1 cellular context compared by ENCODE assay signal in the genomic region with DNA sequence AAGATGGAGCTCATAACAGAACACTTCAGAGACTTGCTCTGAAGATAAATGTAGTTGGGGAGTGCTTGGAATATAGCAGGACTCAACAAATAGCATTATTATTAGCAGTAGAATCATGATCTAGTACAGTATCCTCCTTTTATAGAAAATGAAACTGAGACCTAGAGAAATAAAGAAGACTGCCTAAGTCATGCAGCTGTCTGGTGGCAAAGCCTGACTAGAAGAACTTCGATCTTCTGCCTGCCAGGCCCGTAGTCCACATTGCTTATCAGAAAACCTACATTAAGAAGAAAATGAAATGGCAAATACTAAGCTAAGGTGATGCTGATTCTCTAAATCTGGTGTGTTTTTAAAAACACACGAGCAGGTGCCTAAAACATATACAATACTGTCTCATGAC.
TF ChIP-seq lines count a peak whose summit lies in the region.

No MANE protein-coding gene starts in this region.

TF ChIP-seq in GM12878, 131 proteins besides CTCF, POLR2A, EP300 and RAD21:
- TF ChIP-seq, protein P1, sequence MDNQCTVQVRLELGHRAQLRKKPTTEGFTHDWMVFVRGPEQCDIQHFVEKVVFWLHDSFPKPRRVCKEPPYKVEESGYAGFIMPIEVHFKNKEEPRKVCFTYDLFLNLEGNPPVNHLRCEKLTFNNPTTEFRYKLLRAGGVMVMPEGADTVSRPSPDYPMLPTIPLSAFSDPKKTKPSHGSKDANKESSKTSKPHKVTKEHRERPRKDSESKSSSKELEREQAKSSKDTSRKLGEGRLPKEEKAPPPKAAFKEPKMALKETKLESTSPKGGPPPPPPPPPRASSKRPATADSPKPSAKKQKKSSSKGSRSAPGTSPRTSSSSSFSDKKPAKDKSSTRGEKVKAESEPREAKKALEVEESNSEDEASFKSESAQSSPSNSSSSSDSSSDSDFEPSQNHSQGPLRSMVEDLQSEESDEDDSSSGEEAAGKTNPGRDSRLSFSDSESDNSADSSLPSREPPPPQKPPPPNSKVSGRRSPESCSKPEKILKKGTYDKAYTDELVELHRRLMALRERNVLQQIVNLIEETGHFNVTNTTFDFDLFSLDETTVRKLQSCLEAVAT (IDR thresholded peaks at IDR 0.05): peak; percentile 73
- TF ChIP-seq RELA (IDR thresholded peaks at IDR 0.05; ENCODE audit: borderline replicate concordance, partially characterized antibody) (no peak), BACH1 (IDR thresholded peaks at IDR 0.05; ENCODE audit: borderline replicate concordance) (no peak), SUPT20H (IDR thresholded peaks at IDR 0.05; ENCODE audit: borderline replicate concordance, control insufficient read depth, low read depth, low read length) (no peak), MTA2 (IDR thresholded peaks at IDR 0.05; ENCODE audit: low read depth) (no peak), YY1 (IDR thresholded peaks at IDR 0.05; ENCODE audit: low read depth, low read length) (no peak), CHD4 (IDR thresholded peaks at IDR 0.05) (no peak), TBL1XR1 (IDR thresholded peaks at IDR 0.05; ENCODE audit: low read depth, low read length) (no peak), ZBED1 (IDR thresholded peaks at IDR 0.05; ENCODE audit: borderline replicate concordance) (0 out of 2 replicates have a peak, but pooled peaks have one; percentile 38)
- TF ChIP-seq, protein P2, sequence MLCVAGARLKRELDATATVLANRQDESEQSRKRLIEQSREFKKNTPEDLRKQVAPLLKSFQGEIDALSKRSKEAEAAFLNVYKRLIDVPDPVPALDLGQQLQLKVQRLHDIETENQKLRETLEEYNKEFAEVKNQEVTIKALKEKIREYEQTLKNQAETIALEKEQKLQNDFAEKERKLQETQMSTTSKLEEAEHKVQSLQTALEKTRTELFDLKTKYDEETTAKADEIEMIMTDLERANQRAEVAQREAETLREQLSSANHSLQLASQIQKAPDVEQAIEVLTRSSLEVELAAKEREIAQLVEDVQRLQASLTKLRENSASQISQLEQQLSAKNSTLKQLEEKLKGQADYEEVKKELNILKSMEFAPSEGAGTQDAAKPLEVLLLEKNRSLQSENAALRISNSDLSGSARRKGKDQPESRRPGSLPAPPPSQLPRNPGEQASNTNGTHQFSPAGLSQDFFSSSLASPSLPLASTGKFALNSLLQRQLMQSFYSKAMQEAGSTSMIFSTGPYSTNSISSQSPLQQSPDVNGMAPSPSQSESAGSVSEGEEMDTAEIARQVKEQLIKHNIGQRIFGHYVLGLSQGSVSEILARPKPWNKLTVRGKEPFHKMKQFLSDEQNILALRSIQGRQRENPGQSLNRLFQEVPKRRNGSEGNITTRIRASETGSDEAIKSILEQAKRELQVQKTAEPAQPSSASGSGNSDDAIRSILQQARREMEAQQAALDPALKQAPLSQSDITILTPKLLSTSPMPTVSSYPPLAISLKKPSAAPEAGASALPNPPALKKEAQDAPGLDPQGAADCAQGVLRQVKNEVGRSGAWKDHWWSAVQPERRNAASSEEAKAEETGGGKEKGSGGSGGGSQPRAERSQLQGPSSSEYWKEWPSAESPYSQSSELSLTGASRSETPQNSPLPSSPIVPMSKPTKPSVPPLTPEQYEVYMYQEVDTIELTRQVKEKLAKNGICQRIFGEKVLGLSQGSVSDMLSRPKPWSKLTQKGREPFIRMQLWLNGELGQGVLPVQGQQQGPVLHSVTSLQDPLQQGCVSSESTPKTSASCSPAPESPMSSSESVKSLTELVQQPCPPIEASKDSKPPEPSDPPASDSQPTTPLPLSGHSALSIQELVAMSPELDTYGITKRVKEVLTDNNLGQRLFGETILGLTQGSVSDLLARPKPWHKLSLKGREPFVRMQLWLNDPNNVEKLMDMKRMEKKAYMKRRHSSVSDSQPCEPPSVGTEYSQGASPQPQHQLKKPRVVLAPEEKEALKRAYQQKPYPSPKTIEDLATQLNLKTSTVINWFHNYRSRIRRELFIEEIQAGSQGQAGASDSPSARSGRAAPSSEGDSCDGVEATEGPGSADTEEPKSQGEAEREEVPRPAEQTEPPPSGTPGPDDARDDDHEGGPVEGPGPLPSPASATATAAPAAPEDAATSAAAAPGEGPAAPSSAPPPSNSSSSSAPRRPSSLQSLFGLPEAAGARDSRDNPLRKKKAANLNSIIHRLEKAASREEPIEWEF (IDR thresholded peaks at IDR 0.05; ENCODE audit: insufficient replicate concordance, low read depth, low read length): no peak
TF ChIP-seq in GM12878: peak in this region for 2.
